In genomic region chr20:19888269-19888669, GRCh38 we compare ENCODE assay signal across 9 cellular contexts.
DNase-seq lines count a peak whose midpoint lies in the region; ATAC-seq and TF ChIP-seq lines count a peak whose summit lies in the region.
"Had no signal": no experiment of that assay in that cellular context is flagged by ENCODE, and none has a peak within 500 bp of the region (broad histone marks: within the 10 kb centered on the region; RNA-seq: fewer than 3 reads in every experiment).

No MANE protein-coding gene starts in this region.

- CTCF ChIA-PET in activated CD8-positive, alpha-beta T cell treated with anti-CD3 and anti-CD28 coated beads, Interleukin-2, amount 10 ng/mL, durations not matched to agents 7 days and 5 days (lab: Charles Lee), result no interaction called here

- no peaks in the 10 kb centered on the region for H3K9me3 ChIP-seq in upper lobe of right lung
- no peaks in the 10 kb centered on the region for H3K9me3 ChIP-seq in WERI-Rb-1 (ENCODE audit: severe bottlenecking)

- no peak overlapping the region for H3K4me3 Mint-ChIP-seq in activated CD8-positive, alpha-beta T cell treated with anti-CD3 and anti-CD28 coated beads, Interleukin-2, amount 10 ng/mL, durations not matched to agents 7 days and 5 days

- ATAC-seq in upper lobe of right lung (no peak), GM19452 (IDR thresholded peaks at IDR 0.05; ENCODE audit: unreplicated experiment) (no peak)
- ATAC-seq in activated CD8-positive, alpha-beta T cell treated with anti-CD3 and anti-CD28 coated beads, Interleukin-2, amount 10 ng/mL, durations not matched to agents 7 days and 5 days, result no peak

- DNase-seq in NCI-H1417 (lab: John Stamatoyannopoulos, UW) (peak in 2 of 3 experiments; percentile 26 to 52), NCI-H1417 treated with DMSO at 0.1 percent for 48 hours (lab: John Stamatoyannopoulos, UW) (no peak), epithelial cell of esophagus (ENCODE audit: low read depth) (peak; percentile 57), mucosa of gallbladder (ENCODE audit: low spot score) (peak; percentile 30), upper lobe of right lung (no peak), WERI-Rb-1 (no peak)
- no peak for DNase-seq in activated CD8-positive, alpha-beta T cell treated with anti-CD3 and anti-CD28 coated beads, Interleukin-2, amount 10 ng/mL, durations not matched to agents 7 days and 5 days
- DNase-seq: NCI-H748 treated with DMSO at 0.1 percent for 48 hours had no signal

- H3K36me3 Mint-ChIP-seq in activated CD8-positive, alpha-beta T cell treated with anti-CD3 and anti-CD28 coated beads, Interleukin-2, amount 10 ng/mL, durations not matched to agents 7 days and 5 days (ENCODE audit: low read depth), result no peaks in the 10 kb centered on the region

- peak overlapping the region; percentile 82 for H3K27ac ChIP-seq in upper lobe of right lung
- no peak overlapping the region for H3K27ac ChIP-seq in WERI-Rb-1

- peaks cover 3% of the 10 kb centered on the region for H3K27me3 Mint-ChIP-seq in activated CD8-positive, alpha-beta T cell treated with anti-CD3 and anti-CD28 coated beads, Interleukin-2, amount 10 ng/mL, durations not matched to agents 7 days and 5 days (ENCODE audit: low read depth)

- H3K27me3 ChIP-seq in upper lobe of right lung (no peaks in the 10 kb centered on the region), WERI-Rb-1 (ENCODE audit: insufficient read depth, low read depth, severe bottlenecking) (no peaks in the 10 kb centered on the region)

- intact Hi-C loops in upper lobe of right lung (cut with DNase I), result no loop called here

- H3K36me3 ChIP-seq in upper lobe of right lung, result no peaks in the 10 kb centered on the region
- H3K36me3 ChIP-seq in WERI-Rb-1, result no peaks in the 10 kb centered on the region

- no peak overlapping the region for H3K27ac Mint-ChIP-seq in activated CD8-positive, alpha-beta T cell treated with anti-CD3 and anti-CD28 coated beads, Interleukin-2, amount 10 ng/mL, durations not matched to agents 7 days and 5 days

- POLR2A ChIA-PET in activated CD8-positive, alpha-beta T cell treated with anti-CD3 and anti-CD28 coated beads, Interleukin-2, amount 10 ng/mL, durations not matched to agents 7 days and 5 days (lab: Charles Lee), result no interaction called here

- no peaks in the 10 kb centered on the region for H3K4me1 Mint-ChIP-seq in activated CD8-positive, alpha-beta T cell treated with anti-CD3 and anti-CD28 coated beads, Interleukin-2, amount 10 ng/mL, durations not matched to agents 7 days and 5 days (ENCODE audit: low read depth)

- no peak for TF ChIP-seq CTCF in epithelial cell of esophagus (IDR thresholded peaks at IDR 0.05; ENCODE audit: insufficient read depth, low read depth, low read length, missing control alignments)
- TF ChIP-seq CTCF in upper lobe of right lung (IDR thresholded peaks at IDR 0.05), result no peak
- no peak for TF ChIP-seq CTCF in WERI-Rb-1 (IDR thresholded peaks at IDR 0.05; ENCODE audit: low read depth, low read length)

- no peak overlapping the region for H3K4me3 ChIP-seq in epithelial cell of esophagus (ENCODE audit: low read length)
- peak overlapping the region; percentile 43 for H3K4me3 ChIP-seq in upper lobe of right lung
- no peak overlapping the region for H3K4me3 ChIP-seq in WERI-Rb-1 (ENCODE audit: low read depth, low read length)

- H3K9me3 Mint-ChIP-seq in activated CD8-positive, alpha-beta T cell treated with anti-CD3 and anti-CD28 coated beads, Interleukin-2, amount 10 ng/mL, durations not matched to agents 7 days and 5 days (ENCODE audit: insufficient read depth), result no peaks in the 10 kb centered on the region

- H3K4me1 ChIP-seq in upper lobe of right lung, result peaks cover 54% of the 10 kb centered on the region

Comparison
In these comparisons a context has a peak if more than half of its experiments do, and no peak if none do; other contexts are left out.
1. DNase-seq: peak in NCI-H1417 (2 of 3), epithelial cell of esophagus (single experiment) and mucosa of gallbladder (single experiment); none in NCI-H1417 treated with DMSO at 0.1 percent for 48 hours (single experiment), upper lobe of right lung (single experiment), WERI-Rb-1 (single experiment) and activated CD8-positive, alpha-beta T cell treated with anti-CD3 and anti-CD28 coated beads, Interleukin-2, amount 10 ng/mL, durations not matched to agents 7 days and 5 days (single experiment).